38 cellular contexts compared by ENCODE assay signal in genomic region chrX:145623453-145623852, GRCh38.
"Had no signal": no experiment of that assay in that cellular context is flagged by ENCODE, and none has a peak within 500 bp of the region (broad histone marks: within the 10 kb centered on the region; RNA-seq: fewer than 3 reads in every experiment).

No MANE protein-coding gene starts in this region.

- H3K9me3 ChIP-seq: body of pancreas had no signal

- H3K36me3 Mint-ChIP-seq: activated CD8-positive, alpha-beta memory T cell treated with anti-CD3 and anti-CD28 coated beads, Interleukin-2, amount 10 ng/mL, durations not matched to agents 7 days and 5 days; activated naive CD4-positive, alpha-beta T cell treated with anti-CD3 and anti-CD28 coated beads, Interleukin-2, amount 10 ng/mL, durations not matched to agents 7 days and 5 days; activated naive CD4-positive, alpha-beta T cell treated with anti-CD3 and anti-CD28 coated beads, Interleukin-2, amount 50 U/mL, for 24 hours; activated naive CD8-positive, alpha-beta T cell; activated naive CD8-positive, alpha-beta T cell treated with anti-CD3 and anti-CD28 coated beads, Interleukin-2, amount 10 ng/mL, durations not matched to agents 7 days and 5 days had no signal

- H3K27me3 ChIP-seq: body of pancreas, brain microvascular endothelial cell, cardiac muscle cell had no signal

- H3K4me1 Mint-ChIP-seq: activated CD4-positive, alpha-beta memory T cell treated with anti-CD3 and anti-CD28 coated beads, Interleukin-2, amount 10 ng/mL, durations not matched to agents 7 days and 5 days; activated CD4-positive, alpha-beta T cell treated with anti-CD3 and anti-CD28 coated beads for 36 hours; activated CD4-positive, alpha-beta T cell treated with anti-CD3 and anti-CD28 coated beads, Interleukin-2, amount 10 ng/mL, durations not matched to agents 7 days and 5 days; activated CD8-positive, alpha-beta memory T cell treated with anti-CD3 and anti-CD28 coated beads, Interleukin-2, amount 10 ng/mL, durations not matched to agents 7 days and 5 days; activated naive CD4-positive, alpha-beta T cell treated with anti-CD3 and anti-CD28 coated beads, Interleukin-2, amount 10 ng/mL, durations not matched to agents 7 days and 5 days; activated naive CD4-positive, alpha-beta T cell treated with anti-CD3 and anti-CD28 coated beads, Interleukin-2, amount 50 U/mL, for 24 hours; activated naive CD8-positive, alpha-beta T cell treated with anti-CD3 and anti-CD28 coated beads, Interleukin-2, amount 10 ng/mL, durations not matched to agents 7 days and 5 days; activated naive CD8-positive, alpha-beta T cell treated with anti-CD3 and anti-CD28 coated beads, Interleukin-2, amount 50 U/mL, for 24 hours; central memory CD8-positive, alpha-beta T cell; WTC11 had no signal

- H3K27ac Mint-ChIP-seq: activated CD4-positive, alpha-beta memory T cell treated with anti-CD3 and anti-CD28 coated beads, Interleukin-2, amount 10 ng/mL, durations not matched to agents 7 days and 5 days; activated CD4-positive, alpha-beta T cell treated with anti-CD3 and anti-CD28 coated beads for 36 hours; activated CD4-positive, alpha-beta T cell treated with anti-CD3 and anti-CD28 coated beads, Interleukin-2, amount 10 ng/mL, durations not matched to agents 7 days and 5 days; activated CD8-positive, alpha-beta memory T cell treated with anti-CD3 and anti-CD28 coated beads, Interleukin-2, amount 10 ng/mL, durations not matched to agents 7 days and 5 days; activated CD8-positive, alpha-beta T cell treated with anti-CD3 and anti-CD28 coated beads, Interleukin-2, amount 10 ng/mL, durations not matched to agents 7 days and 5 days; activated naive CD4-positive, alpha-beta T cell treated with anti-CD3 and anti-CD28 coated beads, Interleukin-2, amount 10 ng/mL, durations not matched to agents 7 days and 5 days; activated naive CD4-positive, alpha-beta T cell treated with anti-CD3 and anti-CD28 coated beads, Interleukin-2, amount 50 U/mL, for 24 hours; activated naive CD8-positive, alpha-beta T cell; activated naive CD8-positive, alpha-beta T cell treated with anti-CD3 and anti-CD28 coated beads, Interleukin-2, amount 10 ng/mL, durations not matched to agents 7 days and 5 days; activated naive CD8-positive, alpha-beta T cell treated with anti-CD3 and anti-CD28 coated beads, Interleukin-2, amount 50 U/mL, for 24 hours; activated T-cell treated with anti-CD3 and anti-CD28 coated beads, Interleukin-2, amount 50 U/mL, for 24 hours; activated T-helper 2 cell treated with anti-CD3 and anti-CD28 coated beads, Interferon-gamma antibody, Interleukin-2, Interleukin-4, amounts not matched to agents 10 μg/mL and 5 μg/mL and 100 μg/mL, durations not matched to agents 14 hours and 24 hours and 36 hours; T-helper 1 cell treated with Interleukin-12 subunit alpha and Interleukin-12 subunit beta and Interleukin-4 antibody, amounts not matched to agents 30 μg/mL and 1 μg/mL, for 36 hours; T-helper 2 cell treated with Interferon-gamma antibody and Interleukin-4, amounts not matched to agents 5 μg/mL and 100 μg/mL, for 36 hours; WTC11 had no signal

- H3K4me3 ChIP-seq: body of pancreas, cardiac muscle cell had no signal

- H3K4me3 Mint-ChIP-seq: activated CD4-positive, alpha-beta memory T cell treated with anti-CD3 and anti-CD28 coated beads, Interleukin-2, amount 10 ng/mL, durations not matched to agents 7 days and 5 days; activated CD4-positive, alpha-beta T cell treated with anti-CD3 and anti-CD28 coated beads for 36 hours; activated CD4-positive, alpha-beta T cell treated with anti-CD3 and anti-CD28 coated beads, Interleukin-2, amount 10 ng/mL, durations not matched to agents 7 days and 5 days; activated CD8-positive, alpha-beta memory T cell treated with anti-CD3 and anti-CD28 coated beads, Interleukin-2, amount 10 ng/mL, durations not matched to agents 7 days and 5 days; activated CD8-positive, alpha-beta T cell treated with anti-CD3 and anti-CD28 coated beads, Interleukin-2, amount 10 ng/mL, durations not matched to agents 7 days and 5 days; activated naive CD4-positive, alpha-beta T cell treated with anti-CD3 and anti-CD28 coated beads, Interleukin-2, amount 10 ng/mL, durations not matched to agents 7 days and 5 days; activated naive CD4-positive, alpha-beta T cell treated with anti-CD3 and anti-CD28 coated beads, Interleukin-2, amount 50 U/mL, for 24 hours; activated naive CD8-positive, alpha-beta T cell; activated naive CD8-positive, alpha-beta T cell treated with anti-CD3 and anti-CD28 coated beads, Interleukin-2, amount 10 ng/mL, durations not matched to agents 7 days and 5 days; activated naive CD8-positive, alpha-beta T cell treated with anti-CD3 and anti-CD28 coated beads, Interleukin-2, amount 50 U/mL, for 24 hours; activated T-cell treated with anti-CD3 and anti-CD28 coated beads, Interleukin-2, amount 50 U/mL, for 24 hours; central memory CD8-positive, alpha-beta T cell; T-helper 1 cell treated with Interleukin-12 subunit alpha and Interleukin-12 subunit beta and Interleukin-4 antibody, amounts not matched to agents 30 μg/mL and 1 μg/mL, for 36 hours; T-helper 2 cell treated with Interferon-gamma antibody and Interleukin-4, amounts not matched to agents 5 μg/mL and 100 μg/mL, for 36 hours; WTC11 had no signal

- H3K27ac ChIP-seq: body of pancreas, brain microvascular endothelial cell, cardiac muscle cell, WERI-Rb-1 had no signal

- H3K36me3 ChIP-seq: brain microvascular endothelial cell, cardiac muscle cell, WERI-Rb-1 had no signal

- DNase-seq: activated CD4-positive, alpha-beta memory T cell treated with anti-CD3 and anti-CD28 coated beads, Interleukin-2, amount 10 ng/mL, durations not matched to agents 7 days and 5 days; activated CD4-positive, alpha-beta T cell treated with anti-CD3 and anti-CD28 coated beads for 1 hour; activated CD4-positive, alpha-beta T cell treated with anti-CD3 and anti-CD28 coated beads for 36 hours; activated CD4-positive, alpha-beta T cell treated with anti-CD3 and anti-CD28 coated beads for 48 hours; activated CD4-positive, alpha-beta T cell treated with anti-CD3 and anti-CD28 coated beads, Interleukin-2, amount 10 ng/mL, durations not matched to agents 7 days and 5 days; activated CD4-positive, alpha-beta T cell treated with anti-CD3 and anti-CD28 coated beads, Interleukin-2, amount 50 U/mL, for 48 hours; activated CD4-positive, CD25-positive, alpha-beta regulatory T cell; activated CD8-positive, alpha-beta memory T cell treated with anti-CD3 and anti-CD28 coated beads for 24 hours; activated CD8-positive, alpha-beta memory T cell treated with anti-CD3 and anti-CD28 coated beads, Interleukin-2, amount 10 ng/mL, durations not matched to agents 7 days and 5 days; activated CD8-positive, alpha-beta memory T cell treated with anti-CD3 and anti-CD28 coated beads, Interleukin-2, amount 50 U/mL, for 48 hours; activated CD8-positive, alpha-beta T cell treated with anti-CD3 and anti-CD28 coated beads, Interleukin-2, amount 10 ng/mL, durations not matched to agents 7 days and 5 days; activated effector memory CD4-positive, alpha-beta T cell treated with Interleukin-2 at 50 U/mL for 16 hours; activated gamma-delta T cell; activated naive CD4-positive, alpha-beta T cell treated with anti-CD3 and anti-CD28 coated beads, Interleukin-2, amount 10 ng/mL, durations not matched to agents 7 days and 5 days; activated naive CD4-positive, alpha-beta T cell treated with Interleukin-2 at 50 U/mL for 16 hours; activated naive CD8-positive, alpha-beta T cell treated with anti-CD3 and anti-CD28 coated beads, Interleukin-2, amount 10 ng/mL, durations not matched to agents 7 days and 5 days; activated naive CD8-positive, alpha-beta T cell treated with anti-CD3 and anti-CD28 coated beads, Interleukin-2, amount 50 U/mL, for 24 hours; activated T-cell treated with anti-CD3 and anti-CD28 coated beads, Interleukin-2, amount 50 U/mL, for 24 hours; activated T-cell treated with anti-CD3 and anti-CD28 coated beads, Interleukin-2, amount 50 U/mL, for 48 hours; amygdala; anterior cingulate cortex; body of pancreas; brain microvascular endothelial cell; caudate nucleus; cerebellar nuclear complex; SW 1271; T-helper 1 cell; T-helper 2 cell; T-helper 9 cell; WERI-Rb-1 had no signal

- H3K9me3 Mint-ChIP-seq: activated CD4-positive, alpha-beta memory T cell treated with anti-CD3 and anti-CD28 coated beads, Interleukin-2, amount 10 ng/mL, durations not matched to agents 7 days and 5 days; activated CD4-positive, alpha-beta T cell treated with anti-CD3 and anti-CD28 coated beads, Interleukin-2, amount 10 ng/mL, durations not matched to agents 7 days and 5 days; activated naive CD4-positive, alpha-beta T cell treated with anti-CD3 and anti-CD28 coated beads, Interleukin-2, amount 10 ng/mL, durations not matched to agents 7 days and 5 days; activated naive CD8-positive, alpha-beta T cell treated with anti-CD3 and anti-CD28 coated beads, Interleukin-2, amount 10 ng/mL, durations not matched to agents 7 days and 5 days; activated naive CD8-positive, alpha-beta T cell treated with anti-CD3 and anti-CD28 coated beads, Interleukin-2, amount 50 U/mL, for 24 hours; activated T-cell treated with anti-CD3 and anti-CD28 coated beads, Interleukin-2, amount 50 U/mL, for 24 hours; central memory CD8-positive, alpha-beta T cell; T-helper 1 cell treated with Interleukin-12 subunit alpha and Interleukin-12 subunit beta and Interleukin-4 antibody, amounts not matched to agents 30 μg/mL and 1 μg/mL, for 36 hours had no signal

- H3K27me3 Mint-ChIP-seq: activated CD4-positive, alpha-beta memory T cell treated with anti-CD3 and anti-CD28 coated beads, Interleukin-2, amount 10 ng/mL, durations not matched to agents 7 days and 5 days; activated CD4-positive, alpha-beta T cell treated with anti-CD3 and anti-CD28 coated beads for 36 hours; activated CD4-positive, alpha-beta T cell treated with anti-CD3 and anti-CD28 coated beads, Interleukin-2, amount 10 ng/mL, durations not matched to agents 7 days and 5 days; activated CD8-positive, alpha-beta memory T cell treated with anti-CD3 and anti-CD28 coated beads, Interleukin-2, amount 10 ng/mL, durations not matched to agents 7 days and 5 days; activated naive CD4-positive, alpha-beta T cell treated with anti-CD3 and anti-CD28 coated beads, Interleukin-2, amount 10 ng/mL, durations not matched to agents 7 days and 5 days; activated naive CD4-positive, alpha-beta T cell treated with anti-CD3 and anti-CD28 coated beads, Interleukin-2, amount 50 U/mL, for 24 hours; activated naive CD8-positive, alpha-beta T cell; activated naive CD8-positive, alpha-beta T cell treated with anti-CD3 and anti-CD28 coated beads, Interleukin-2, amount 10 ng/mL, durations not matched to agents 7 days and 5 days; activated naive CD8-positive, alpha-beta T cell treated with anti-CD3 and anti-CD28 coated beads, Interleukin-2, amount 50 U/mL, for 24 hours; activated T-cell treated with anti-CD3 and anti-CD28 coated beads, Interleukin-2, amount 50 U/mL, for 24 hours; central memory CD8-positive, alpha-beta T cell had no signal

- H3K4me1 ChIP-seq: body of pancreas had no signal
